Comparison of ENCODE assay signal across 24 cellular contexts in the genomic region with DNA sequence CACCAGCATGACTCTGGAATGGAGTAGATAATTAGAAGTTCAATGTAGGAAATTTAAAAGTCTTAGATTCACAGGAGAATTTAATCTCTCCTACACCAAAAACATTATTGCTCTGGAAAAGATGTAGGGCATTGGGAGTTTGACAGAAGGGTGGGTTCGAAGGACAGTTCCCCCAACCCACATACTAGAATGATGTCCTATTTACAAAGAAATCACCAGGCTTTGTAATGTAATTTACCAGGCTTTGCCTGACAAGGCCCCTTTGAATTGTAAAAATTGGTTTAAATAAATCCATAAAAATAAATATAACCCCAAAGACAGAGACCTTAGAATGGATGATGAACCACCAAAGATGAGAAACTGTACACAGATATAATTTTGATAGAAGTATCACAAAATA.
"Had no signal": no experiment of that assay in that cellular context is flagged by ENCODE, and none has a peak within 500 bp of the region (broad histone marks: within the 10 kb centered on the region; RNA-seq: fewer than 3 reads in every experiment).

No MANE protein-coding gene starts in this region.

- H3K27ac ChIP-seq: body of pancreas, breast epithelium, SJCRH30, SK-N-MC had no signal

- H3K27me3 ChIP-seq: body of pancreas, breast epithelium, SJCRH30 had no signal

- H3K36me3 ChIP-seq: breast epithelium, SJCRH30 had no signal

- H3K9me3 ChIP-seq: body of pancreas, breast epithelium, SJCRH30 had no signal

- H3K4me1 ChIP-seq: body of pancreas, breast epithelium, SJCRH30 had no signal

- FAIRE-seq: astrocyte, TTC549 had no signal

- DNase-seq: activated CD4-positive, alpha-beta T cell treated with anti-CD3 and anti-CD28 coated beads for 36 hours; activated CD4-positive, alpha-beta T cell treated with anti-CD3 and anti-CD28 coated beads, Interleukin-2, amount 10 ng/mL, durations not matched to agents 7 days and 5 days; activated CD4-positive, alpha-beta T cell treated with anti-CD3 and anti-CD28 coated beads, Interleukin-2, amount 50 U/mL, for 48 hours; activated CD8-positive, alpha-beta T cell treated with anti-CD3 and anti-CD28 coated beads, Interleukin-2, amount 10 ng/mL, durations not matched to agents 7 days and 5 days; activated gamma-delta T cell; activated naive CD4-positive, alpha-beta T cell treated with Interleukin-2 at 50 U/mL for 16 hours; activated naive CD8-positive, alpha-beta T cell treated with anti-CD3 and anti-CD28 coated beads, Interleukin-2, amount 10 ng/mL, durations not matched to agents 7 days and 5 days; activated T-cell treated with anti-CD3 and anti-CD28 coated beads, Interleukin-2, amount 50 U/mL, for 24 hours; amygdala; body of pancreas; Karpas-422; KBM-7; NCI-H1105; NCI-H1417 treated with DMSO at 0.1 percent for 48 hours; NCI-H1930; NCI-H2081 treated with DMSO at 0.1 percent for 48 hours; NCI-H226; NCI-H524 treated with DMSO at 0.1 percent for 48 hours; Right ventricle myocardium superior; SJCRH30 had no signal

- H3K4me3 ChIP-seq: body of pancreas, breast epithelium, SJCRH30, SK-N-MC had no signal
